ENCODE assay signal across 16 cellular contexts in genomic region chr2:46269545-46270273, GRCh38. TPM values are rescaled to one million over a fixed set of nuclear protein-coding genes. Genes with fewer than 3 reads are reported as not detected.
DNase-seq lines count a peak whose midpoint lies in the region; ATAC-seq, FAIRE-seq and TF ChIP-seq lines count a peak whose summit lies in the region.
"Had no signal": no experiment of that assay in that cellular context is flagged by ENCODE, and none has a peak within 500 bp of the region (broad histone marks: within the 10 kb centered on the region; RNA-seq: fewer than 3 reads in every experiment).

No MANE protein-coding gene starts in this region.

- H3K27ac Mint-ChIP-seq in activated T-helper 17 cell treated with anti-CD3 and anti-CD28 coated beads, Interleukin-2, amount 50 U/mL, for 72 hours: peak overlapping the region; percentile 16
- H3K27ac Mint-ChIP-seq: activated naive CD4-positive, alpha-beta T cell treated with anti-CD3 and anti-CD28 coated beads, Interleukin-2, amount 50 U/mL, for 24 hours; stimulated activated naive B cell treated with anti-CD40 and anti-IgM and Interleukin-4, amounts not matched to agents 10 μg/mL and 1 μg/mL and 100 μg/mL, for 72 hours had no signal

- H3K27ac ChIP-seq in left ventricle myocardium inferior (replicated peaks): peak overlapping the region; percentile 77
- H3K27ac ChIP-seq: C4-2B, SK-N-MC had no signal

- peaks cover 7% of the 10 kb centered on the region for H3K27me3 Mint-ChIP-seq in activated T-helper 17 cell treated with anti-CD3 and anti-CD28 coated beads, Interleukin-2, amount 50 U/mL, for 72 hours

- H3K4me3 ChIP-seq in left ventricle myocardium inferior: no peak overlapping the region
- H3K4me3 ChIP-seq: SK-N-MC had no signal

- peaks cover 79% of the 10 kb centered on the region for H3K4me1 ChIP-seq in left ventricle myocardium inferior

- DNase-seq in Right ventricle myocardium superior (no peak), cardiac septum (ENCODE audit: low spot score) (no peak), left ventricle myocardium inferior (peak; percentile 42), urothelium cell line (ENCODE audit: low spot score) (peak; percentile 29), epidermal melanocyte (ENCODE audit: insufficient read length, low spot score) (no peak), nucleus accumbens (lab: John Stamatoyannopoulos, UW) (no peak), DMS 273 (lab: John Stamatoyannopoulos, UW; ENCODE audit: unreplicated experiment) (no peak)
- DNase-seq: activated CD4-positive, alpha-beta T cell treated with anti-CD3 and anti-CD28 coated beads for 1 hour; GF-D8; NCI-H1092 treated with DMSO at 0.1 percent for 48 hours; stimulated activated CD4-positive, alpha-beta T cell treated with anti-CD3 and anti-CD28 coated beads, Interleukin-2, amount 100 ng/mL, for 24 hours; stimulated activated naive B cell treated with anti-CD40 and anti-IgM and Interleukin-4, amounts not matched to agents 10 μg/mL and 1 μg/mL and 100 μg/mL, for 72 hours had no signal

- peaks cover 9% of the 10 kb centered on the region for H3K4me1 Mint-ChIP-seq in activated T-helper 17 cell treated with anti-CD3 and anti-CD28 coated beads, Interleukin-2, amount 50 U/mL, for 72 hours
- H3K4me1 Mint-ChIP-seq: activated naive CD4-positive, alpha-beta T cell treated with anti-CD3 and anti-CD28 coated beads, Interleukin-2, amount 50 U/mL, for 24 hours had no signal

- H3K36me3 ChIP-seq in left ventricle myocardium inferior: no peaks in the 10 kb centered on the region

- no peaks in the 10 kb centered on the region for H3K36me3 Mint-ChIP-seq in activated T-helper 17 cell treated with anti-CD3 and anti-CD28 coated beads, Interleukin-2, amount 50 U/mL, for 72 hours (ENCODE audit: low read depth)
- H3K36me3 Mint-ChIP-seq: activated naive CD4-positive, alpha-beta T cell treated with anti-CD3 and anti-CD28 coated beads, Interleukin-2, amount 50 U/mL, for 24 hours; stimulated activated naive B cell treated with anti-CD40 and anti-IgM and Interleukin-4, amounts not matched to agents 10 μg/mL and 1 μg/mL and 100 μg/mL, for 72 hours had no signal

- H3K27me3 ChIP-seq in left ventricle myocardium inferior (ENCODE audit: low read depth): no peaks in the 10 kb centered on the region

- no peaks in the 10 kb centered on the region for H3K9me3 ChIP-seq in left ventricle myocardium inferior (replicated peaks)

- intact Hi-C loops in Right ventricle myocardium superior (cut with DNase I): no loop called here
- intact Hi-C loops in cardiac septum (cut with DNase I): loop anchor here (5.0 kb wide), 2 partner anchors 87 to 202 kb away; no protein-coding TSS in a partner anchor
- intact Hi-C loops in left ventricle myocardium inferior (cut with micrococcal nuclease): no loop called here

- no peaks in the 10 kb centered on the region for H3K9me3 Mint-ChIP-seq in activated T-helper 17 cell treated with anti-CD3 and anti-CD28 coated beads, Interleukin-2, amount 50 U/mL, for 72 hours
- H3K9me3 Mint-ChIP-seq: activated naive CD4-positive, alpha-beta T cell treated with anti-CD3 and anti-CD28 coated beads, Interleukin-2, amount 50 U/mL, for 24 hours; stimulated activated naive B cell treated with anti-CD40 and anti-IgM and Interleukin-4, amounts not matched to agents 10 μg/mL and 1 μg/mL and 100 μg/mL, for 72 hours had no signal

- no peak for FAIRE-seq in urothelium cell line (lab: Jason Lieb, UNC)

- H3K4me3 Mint-ChIP-seq in activated T-helper 17 cell treated with anti-CD3 and anti-CD28 coated beads, Interleukin-2, amount 50 U/mL, for 72 hours: no peak overlapping the region
- H3K4me3 Mint-ChIP-seq: activated naive CD4-positive, alpha-beta T cell treated with anti-CD3 and anti-CD28 coated beads, Interleukin-2, amount 50 U/mL, for 24 hours; stimulated activated naive B cell treated with anti-CD40 and anti-IgM and Interleukin-4, amounts not matched to agents 10 μg/mL and 1 μg/mL and 100 μg/mL, for 72 hours had no signal

- ATAC-seq in Right ventricle myocardium superior (ENCODE audit: poor library complexity): peak; percentile 71
- peak; percentile 80 for ATAC-seq in activated T-helper 17 cell treated with anti-CD3 and anti-CD28 coated beads, Interleukin-2, amount 50 U/mL, for 72 hours (replicated peaks)
- ATAC-seq: stimulated activated naive B cell treated with anti-CD40 and anti-IgM and Interleukin-4, amounts not matched to agents 10 μg/mL and 1 μg/mL and 100 μg/mL, for 72 hours had no signal

- TF ChIP-seq CTCF in left ventricle myocardium inferior (IDR thresholded peaks at IDR 0.05; ENCODE audit: borderline replicate concordance): no peak

RNA-seq across cellular contexts. Expression of gene EPAS1, which starts 27.5 kb away (rescaled TPM):
- total RNA-seq in Right ventricle myocardium superior: 200 TPM
- total RNA-seq in cardiac septum: 139 TPM
- total RNA-seq in activated T-helper 17 cell treated with anti-CD3 and anti-CD28 coated beads, Interleukin-2, amount 50 U/mL, for 72 hours: 100 to 1,000 TPM in 1 of 2 donors, 10 to 100 TPM in 1; 53.7 to 210 TPM
- 205 TPM for total RNA-seq in left ventricle myocardium inferior

Comparison
In these comparisons a context has a peak if more than half of its experiments do, and no peak if none do; other contexts are left out.
1. DNase-seq: peak in left ventricle myocardium inferior (single experiment) and urothelium cell line (single experiment); none in Right ventricle myocardium superior (single experiment), cardiac septum (single experiment), epidermal melanocyte (single experiment), nucleus accumbens (0 of 56) and DMS 273 (single experiment).